ENCODE assay signal across 17 cellular contexts in genomic region chr5:153569036-153569435, GRCh38.
"Had no signal": no experiment of that assay in that cellular context is flagged by ENCODE, and none has a peak within 500 bp of the region (broad histone marks: within the 10 kb centered on the region; RNA-seq: fewer than 3 reads in every experiment).

No MANE protein-coding gene starts in this region.

- DNase-seq: activated CD4-positive, alpha-beta T cell treated with anti-CD3 and anti-CD28 coated beads, Interleukin-2, amount 10 ng/mL, durations not matched to agents 24 days and 14 days; activated CD4-positive, CD25-positive, alpha-beta regulatory T cell; activated CD8-positive, alpha-beta T cell treated with anti-CD3 and anti-CD28 coated beads for 36 hours; activated naive CD4-positive, alpha-beta T cell treated with Interleukin-2 at 50 U/mL for 16 hours; activated T-cell treated with anti-CD3 and anti-CD28 coated beads, Interleukin-2, amount 50 U/mL, for 1 hour; endodermal cell; left lung; nephron progenitor cell; occipital lobe; retina; stimulated activated CD8-positive, alpha-beta memory T cell treated with anti-CD3 and anti-CD28 coated beads, Interleukin-4, amount 100 ng/mL, for 48 hours; stimulated activated naive CD4-positive, alpha-beta T cell; T-helper 1 cell; T1000; uterus had no signal

- H3K27ac ChIP-seq: left lung, tibial nerve, uterus had no signal

- H3K27me3 Mint-ChIP-seq: activated CD4-positive, alpha-beta T cell treated with anti-CD3 and anti-CD28 coated beads, Interleukin-2, amount 10 ng/mL, durations not matched to agents 24 days and 14 days; activated CD8-positive, alpha-beta T cell treated with anti-CD3 and anti-CD28 coated beads for 36 hours had no signal

- H3K27me3 ChIP-seq: left lung, tibial nerve, uterus had no signal

- H3K9me3 ChIP-seq: left lung, tibial nerve, uterus had no signal

- H3K36me3 ChIP-seq: left lung, tibial nerve, uterus had no signal

- H3K4me1 Mint-ChIP-seq: activated CD4-positive, alpha-beta T cell treated with anti-CD3 and anti-CD28 coated beads, Interleukin-2, amount 10 ng/mL, durations not matched to agents 24 days and 14 days; endodermal cell had no signal

- H3K4me1 ChIP-seq: left lung, uterus had no signal

- H3K9me3 Mint-ChIP-seq: endodermal cell, nephron progenitor cell had no signal

- ATAC-seq: activated CD8-positive, alpha-beta T cell treated with anti-CD3 and anti-CD28 coated beads for 36 hours; left lung had no signal

- H3K4me3 Mint-ChIP-seq: activated CD4-positive, alpha-beta T cell treated with anti-CD3 and anti-CD28 coated beads, Interleukin-2, amount 10 ng/mL, durations not matched to agents 24 days and 14 days; activated CD8-positive, alpha-beta T cell treated with anti-CD3 and anti-CD28 coated beads for 36 hours; endodermal cell; nephron progenitor cell had no signal

- H3K27ac Mint-ChIP-seq: activated CD4-positive, alpha-beta T cell treated with anti-CD3 and anti-CD28 coated beads, Interleukin-2, amount 10 ng/mL, durations not matched to agents 24 days and 14 days; activated CD8-positive, alpha-beta T cell treated with anti-CD3 and anti-CD28 coated beads for 36 hours; activated T-helper 2 cell treated with anti-CD3 and anti-CD28 coated beads, Interferon-gamma antibody, Interleukin-2, Interleukin-4, amounts not matched to agents 10 μg/mL and 5 μg/mL and 100 μg/mL, durations not matched to agents 14 hours and 24 hours and 36 hours; endodermal cell; nephron progenitor cell had no signal

- H3K4me3 ChIP-seq: left lung, tibial nerve, uterus had no signal
